8 cellular contexts compared by ENCODE assay signal in the genomic region with DNA sequence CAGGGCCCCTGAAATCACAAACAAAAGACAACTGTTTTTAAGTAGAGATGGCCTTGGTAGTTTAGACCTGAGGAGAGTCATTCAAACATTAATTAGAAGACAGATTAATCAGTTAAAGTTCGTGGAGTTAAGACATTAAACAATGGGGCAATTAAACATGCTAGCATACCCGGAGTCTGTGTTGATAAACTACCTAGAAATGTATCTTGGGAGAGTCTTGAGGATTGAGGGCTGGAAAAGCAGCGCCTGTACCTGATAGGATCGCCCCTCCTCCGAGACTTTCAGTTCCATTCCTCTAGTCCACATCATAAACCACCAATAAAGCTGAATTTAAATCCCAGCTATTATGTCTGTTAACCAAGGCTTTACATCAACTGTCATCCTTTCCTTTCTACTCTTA. TPM values are rescaled to one million over a fixed set of nuclear protein-coding genes. Genes with fewer than 3 reads are reported as not detected.
DNase-seq lines count a peak whose midpoint lies in the region; ATAC-seq and TF ChIP-seq lines count a peak whose summit lies in the region.

No MANE protein-coding gene starts in this region.

- intact Hi-C loops in sigmoid colon (cut with DNase I) = loop anchor here (2.0 to 10.0 kb wide), 4 partner anchors 25 to 773 kb away; a partner anchor contains a TSS

- H4K20me1 ChIP-seq in GM23338 (replicated peaks; ENCODE audit: insufficient read depth) = peaks cover 25% of the 10 kb centered on the region

- peak overlapping the region; percentile 88 for H2AFZ ChIP-seq in GM23338

- H3K36me3 Mint-ChIP-seq in GM23338 (ENCODE audit: low read depth) (peaks cover 4% of the 10 kb centered on the region; the same call in 2 of the 3 replicates), T-helper 17 cell (ENCODE audit: low read depth) (peaks cover 2% of the 10 kb centered on the region)

- H3K27me3 ChIP-seq in GM23338 (ENCODE audit: insufficient read depth) = peaks cover 13% of the 10 kb centered on the region; the same call in 1 of the 2 replicates
- no peaks in the 10 kb centered on the region for H3K27me3 ChIP-seq in foreskin keratinocyte
- no peaks in the 10 kb centered on the region for H3K27me3 ChIP-seq in sigmoid colon

- H3K36me3 ChIP-seq in GM23338 (ENCODE audit: insufficient read depth) (no peaks in the 10 kb centered on the region), sigmoid colon (no peaks in the 10 kb centered on the region)

- no peaks in the 10 kb centered on the region for H3F3A ChIP-seq in GM23338 (replicated peaks; ENCODE audit: low read depth)

- peaks cover 4% of the 10 kb centered on the region for H3K27me3 Mint-ChIP-seq in GM23338 (ENCODE audit: insufficient read depth, low read depth, poor library complexity)
- H3K27me3 Mint-ChIP-seq in T-helper 17 cell = no peaks in the 10 kb centered on the region

- H3K27ac ChIP-seq in GM23338 (ENCODE audit: low read depth) = peak overlapping the region; percentile 42; the same call in 1 of the 2 replicates
- H3K27ac ChIP-seq in foreskin keratinocyte = peak overlapping the region; percentile 87
- H3K27ac ChIP-seq in sigmoid colon = peak overlapping the region; percentile 91 to 99 (median 96)

- no peak for TF ChIP-seq EP300 in sigmoid colon (IDR thresholded peaks at IDR 0.05)

- H3K4me3 Mint-ChIP-seq in GM23338 (peak overlapping the region; percentile 95), T-helper 17 cell (peak overlapping the region; percentile 96)

- H3K4me3 ChIP-seq in GM23338 = peak overlapping the region; percentile 98
- peak overlapping the region; percentile 62 to 100 (median 74) for H3K4me3 ChIP-seq in sigmoid colon

- TF ChIP-seq CTCF in GM23338 (conservative IDR thresholded peaks at IDR 0.05; ENCODE audit: low read depth in 2 of 2) (no peak), foreskin keratinocyte (conservative IDR thresholded peaks at IDR 0.05) (no peak), sigmoid colon (IDR thresholded peaks at IDR 0.05) (no peak)

- 20 to 57% methylated on average over 5 of the region's 5 CpGs for WGBS in sigmoid colon, 2 donors

- H3K9me3 Mint-ChIP-seq in GM23338 = no peaks in the 10 kb centered on the region

- ATAC-seq in GM23338 (no peak), T-helper 17 cell (no peak), foreskin keratinocyte (no peak)

- DNase-seq in GM23338 (ENCODE audit: low spot score) (peak; percentile 19), T-helper 17 cell (no peak), foreskin keratinocyte (no peak), sigmoid colon (no peak), NCI-H345 (lab: John Stamatoyannopoulos, UW) (no peak), cerebellar nuclear complex (lab: John Stamatoyannopoulos, UW) (no peak), NAMALWA (ENCODE audit: low spot score) (no peak)
- DNase-seq in activated effector memory CD4-positive, alpha-beta T cell treated with Interleukin-2 at 50 U/mL for 16 hours = no peak

- no peaks in the 10 kb centered on the region for H3K9me3 ChIP-seq in T-helper 17 cell (ENCODE audit: control insufficient read depth, low read length, poor library complexity, severe bottlenecking)
- no peaks in the 10 kb centered on the region for H3K9me3 ChIP-seq in sigmoid colon

- peaks cover 35% of the 10 kb centered on the region for H3K79me2 ChIP-seq in GM23338 (replicated peaks; ENCODE audit: insufficient read depth)

- H3K4me2 ChIP-seq in GM23338 = peak overlapping the region; percentile 92

- H3K4me1 Mint-ChIP-seq in GM23338 = peaks cover 32% of the 10 kb centered on the region
- peaks cover 26% of the 10 kb centered on the region for H3K4me1 Mint-ChIP-seq in T-helper 17 cell

- H3K9me2 ChIP-seq in GM23338 (ENCODE audit: insufficient read depth) = no peaks in the 10 kb centered on the region

- no peak for TF ChIP-seq POLR2A in sigmoid colon (IDR thresholded peaks at IDR 0.05)

- H3K27ac Mint-ChIP-seq in GM23338 (0 out of 2 replicates have a peak overlapping the region, but pooled peaks have one; percentile 13), T-helper 17 cell (peak overlapping the region; percentile 86)

- H3K4me1 ChIP-seq in GM23338 (ENCODE audit: insufficient read depth) (peaks cover 13% of the 10 kb centered on the region), foreskin keratinocyte (no peaks in the 10 kb centered on the region), sigmoid colon (peaks cover 0 to 31% (median 18%) of the 10 kb centered on the region in 4 donors)

TF ChIP-seq in GM23338, 12 proteins besides CTCF, POLR2A, EP300 and RAD21 (continues in another document):
- no peak for TF ChIP-seq NANOG (IDR thresholded peaks at IDR 0.05; ENCODE audit: borderline replicate concordance)
- TF ChIP-seq, protein P1, sequence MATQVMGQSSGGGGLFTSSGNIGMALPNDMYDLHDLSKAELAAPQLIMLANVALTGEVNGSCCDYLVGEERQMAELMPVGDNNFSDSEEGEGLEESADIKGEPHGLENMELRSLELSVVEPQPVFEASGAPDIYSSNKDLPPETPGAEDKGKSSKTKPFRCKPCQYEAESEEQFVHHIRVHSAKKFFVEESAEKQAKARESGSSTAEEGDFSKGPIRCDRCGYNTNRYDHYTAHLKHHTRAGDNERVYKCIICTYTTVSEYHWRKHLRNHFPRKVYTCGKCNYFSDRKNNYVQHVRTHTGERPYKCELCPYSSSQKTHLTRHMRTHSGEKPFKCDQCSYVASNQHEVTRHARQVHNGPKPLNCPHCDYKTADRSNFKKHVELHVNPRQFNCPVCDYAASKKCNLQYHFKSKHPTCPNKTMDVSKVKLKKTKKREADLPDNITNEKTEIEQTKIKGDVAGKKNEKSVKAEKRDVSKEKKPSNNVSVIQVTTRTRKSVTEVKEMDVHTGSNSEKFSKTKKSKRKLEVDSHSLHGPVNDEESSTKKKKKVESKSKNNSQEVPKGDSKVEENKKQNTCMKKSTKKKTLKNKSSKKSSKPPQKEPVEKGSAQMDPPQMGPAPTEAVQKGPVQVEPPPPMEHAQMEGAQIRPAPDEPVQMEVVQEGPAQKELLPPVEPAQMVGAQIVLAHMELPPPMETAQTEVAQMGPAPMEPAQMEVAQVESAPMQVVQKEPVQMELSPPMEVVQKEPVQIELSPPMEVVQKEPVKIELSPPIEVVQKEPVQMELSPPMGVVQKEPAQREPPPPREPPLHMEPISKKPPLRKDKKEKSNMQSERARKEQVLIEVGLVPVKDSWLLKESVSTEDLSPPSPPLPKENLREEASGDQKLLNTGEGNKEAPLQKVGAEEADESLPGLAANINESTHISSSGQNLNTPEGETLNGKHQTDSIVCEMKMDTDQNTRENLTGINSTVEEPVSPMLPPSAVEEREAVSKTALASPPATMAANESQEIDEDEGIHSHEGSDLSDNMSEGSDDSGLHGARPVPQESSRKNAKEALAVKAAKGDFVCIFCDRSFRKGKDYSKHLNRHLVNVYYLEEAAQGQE (IDR thresholded peaks at IDR 0.05; ENCODE audit: unreplicated experiment) = no peak
- no peak for TF ChIP-seq CREB1 (CRISPR knock-in tag; IDR thresholded peaks at IDR 0.05; ENCODE audit: low read depth)
- no peak for TF ChIP-seq EZH2phosphoT487 (IDR thresholded peaks at IDR 0.05; ENCODE audit: unreplicated experiment)
- TF ChIP-seq ZNF331 (CRISPR knock-in tag; IDR thresholded peaks at IDR 0.05; ENCODE audit: low read depth) = no peak
- TF ChIP-seq JUNB (IDR thresholded peaks at IDR 0.05; ENCODE audit: unreplicated experiment) = no peak

RNA-seq across cellular contexts. Expression of a gene that starts 1.0 kb away (rescaled TPM):
- total RNA-seq in GM23338 (2014; rRNA removed; shearing (Covaris generic)) = 51.0 and 54.7 TPM in 2 replicates
- 101 and 131 TPM in 2 replicates for polyA plus RNA-seq in GM23338 (2016; fragmentation: Nextera tagmentation; extraction: Ambion mirVana)
- 10 to 100 TPM; 26.4 to 32.3 TPM for total RNA-seq in T-helper 17 cell
- 23.4 and 26.0 TPM in 2 replicates for total RNA-seq in foreskin keratinocyte
- 7.0 and 7.6 TPM in 2 replicates for polyA plus RNA-seq in foreskin keratinocyte
- total RNA-seq in sigmoid colon = 10 to 100 TPM; 19.4 to 24.0 (median 22.5) TPM
- polyA plus RNA-seq in sigmoid colon = 10 to 100 TPM; 22.4 to 40.2 (median 26.4) TPM

RNA-seq across cellular contexts. Expression of a gene that starts 56.7 kb away (rescaled TPM):
- 4.0 and 8.1 TPM in 2 replicates for total RNA-seq in GM23338 (2014; rRNA removed; shearing (Covaris generic))
- polyA plus RNA-seq in GM23338 (2016; fragmentation: Nextera tagmentation; extraction: Ambion mirVana) (13.9 and 14.2 TPM in 2 replicates), foreskin keratinocyte (9.0 and 9.1 TPM in 2 replicates), sigmoid colon (10 to 100 TPM; 13.5 to 30.0 (median 18.5) TPM)
- total RNA-seq in T-helper 17 cell (10 to 100 TPM; 23.2 to 28.5 TPM), foreskin keratinocyte (8.0 and 10.2 TPM in 2 replicates), sigmoid colon (10 to 100 TPM; 38.0 to 63.5 (median 49.4) TPM)

RNA-seq across cellular contexts. Expression of a gene that starts 56.8 kb away (rescaled TPM):
- total RNA-seq in GM23338 (2014; rRNA removed; shearing (Covaris generic)) = not detected in 2 replicates
- polyA plus RNA-seq in GM23338 (2016; fragmentation: Nextera tagmentation; extraction: Ambion mirVana) = 0.08 TPM in 1 of 2 replicates, not detected in the other
- 1 to 10 TPM in 1 of 2 donors, under 1 TPM in 1; 0.72 to 1.1 TPM for total RNA-seq in T-helper 17 cell
- total RNA-seq in foreskin keratinocyte = 0.07 TPM in 1 of 2 replicates, not detected in the other
- 0.03 and 0.04 TPM in 2 replicates for polyA plus RNA-seq in foreskin keratinocyte
- total RNA-seq in sigmoid colon = 1 to 10 TPM in 2 of 4 donors, under 1 TPM in 1, not detected in 1; 0.36 to 1.2 (median 1.1) TPM
- under 1 TPM in 1 of 3 donors, not detected in 2; 0.13 TPM for polyA plus RNA-seq in sigmoid colon

Comparison
In these comparisons a context has a peak if more than half of its experiments do, and no peak if none do; other contexts are left out.
1. H3K27ac ChIP-seq: peak in every context shown above with its lines; median percentile 96 in sigmoid colon; 87 in foreskin keratinocyte; 42 in GM23338.